ENCODE assay signal across 19 cellular contexts in the genomic region with DNA sequence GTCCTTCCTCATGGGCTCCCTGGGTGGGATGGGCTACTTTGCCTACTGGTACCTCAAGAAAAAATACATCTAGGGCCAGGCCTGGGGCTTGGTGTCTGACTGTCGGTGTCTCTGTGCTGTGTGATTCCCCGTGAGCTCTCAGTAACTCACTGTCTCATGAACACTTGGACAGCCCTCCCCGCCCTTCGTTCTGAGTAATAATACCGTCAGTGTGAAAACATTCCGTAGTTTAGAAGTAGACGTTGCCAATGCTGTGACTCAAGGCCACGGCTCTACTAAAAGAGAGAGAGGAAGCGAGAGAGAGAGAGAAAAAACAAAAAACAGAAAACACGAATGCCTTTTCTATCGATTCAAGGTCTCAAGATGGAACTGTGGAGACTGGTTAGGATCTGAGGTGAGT. TPM values are rescaled to one million over a fixed set of nuclear protein-coding genes. Genes with fewer than 3 reads are reported as not detected.
DNase-seq lines count a peak whose midpoint lies in the region; ATAC-seq and TF ChIP-seq lines count a peak whose summit lies in the region.
"Had no signal": no experiment of that assay in that cellular context is flagged by ENCODE, and none has a peak within 500 bp of the region (broad histone marks: within the 10 kb centered on the region; RNA-seq: fewer than 3 reads in every experiment).

No MANE protein-coding gene starts in this region.

- H3K4me3 ChIP-seq in IMR-90 (ENCODE audit: insufficient read depth, low read depth, low read length) (no peak overlapping the region), mesenchymal stem cell (ENCODE audit: insufficient read depth in 1 of 2, low read depth in 1 of 2, low read length in 2 of 2) (peak overlapping the region in 1 of 2 experiments; percentile 47)

- H2AFZ ChIP-seq in IMR-90 (replicated peaks; ENCODE audit: low read length, poor library complexity) (no peak overlapping the region), mesenchymal stem cell (ENCODE audit: low read depth, low read length) (no peak overlapping the region)

- H3K4me2 ChIP-seq in IMR-90 (ENCODE audit: low read depth, low read length): no peak overlapping the region
- H3K4me2 ChIP-seq in mesenchymal stem cell (ENCODE audit: low read length, poor library complexity, severe bottlenecking): no peak overlapping the region

- no TSS peak for BruUV-seq in IMR-90 (replicated peaks; lab: Mats Ljungman, UMichigan)

- H3K9ac ChIP-seq in IMR-90 (ENCODE audit: low read depth, low read length) (no peak overlapping the region), mesenchymal stem cell (ENCODE audit: low read length) (peak overlapping the region; percentile 79)

- H3K4me1 ChIP-seq in IMR-90 (ENCODE audit: control insufficient read depth, insufficient read depth, low read length) (peaks cover 4% of the 10 kb centered on the region), mesenchymal stem cell (ENCODE audit: control insufficient read depth, insufficient read depth, low read depth, low read length) (peaks cover 4% of the 10 kb centered on the region)

- H3K79me1 ChIP-seq in IMR-90 (ENCODE audit: low read depth in 1 of 2, low read length in 2 of 2) (no peaks in the 10 kb centered on the region), mesenchymal stem cell (replicated peaks; ENCODE audit: low read length, poor library complexity, severe bottlenecking) (no peaks in the 10 kb centered on the region)

- no peak overlapping the region for H3K27ac ChIP-seq in IMR-90 (ENCODE audit: insufficient read depth, low read length)
- H3K27ac ChIP-seq in mesenchymal stem cell (ENCODE audit: low read length, poor library complexity, severe bottlenecking): no peak overlapping the region

- TF ChIP-seq CTCF in IMR-90 (conservative IDR thresholded peaks at IDR 0.05; ENCODE audit: low read depth, low read length): no peak

- TF ChIP-seq POLR2A in IMR-90 (IDR thresholded peaks at IDR 0.05; ENCODE audit: low read depth, low read length): no peak

- H3K4ac ChIP-seq in IMR-90 (ENCODE audit: low read depth, low read length): no peak overlapping the region
- H3K4ac ChIP-seq in mesenchymal stem cell (ENCODE audit: low read depth in 1 of 2, low read length in 2 of 2): no peak overlapping the region

- POLR2A ChIA-PET in IMR-90 (lab: Charles Lee; ENCODE audit: unreplicated experiment): no interaction called here

- dilution Hi-C loops in IMR-90 (cut with HindIII; ENCODE audit: low sequenced_read_pairs, unreplicated experiment): no loop called here

- ATAC-seq in IMR-90 (ENCODE audit: low read depth) (peak; percentile 79), GM18873 (IDR thresholded peaks at IDR 0.05; ENCODE audit: low FRiP score, unreplicated experiment) (no peak)
- ATAC-seq: stimulated activated naive B cell treated with anti-CD40 and anti-IgM and Interleukin-4, amounts not matched to agents 10 μg/mL and 1 μg/mL and 100 μg/mL, for 72 hours had no signal

- no peak overlapping the region for H2BK15ac ChIP-seq in IMR-90 (ENCODE audit: low read depth, low read length)
- H2BK15ac ChIP-seq in mesenchymal stem cell (ENCODE audit: low read depth, poor library complexity, severe bottlenecking): no peak overlapping the region

- no peaks in the 10 kb centered on the region for H4K20me1 ChIP-seq in IMR-90 (ENCODE audit: insufficient read depth, low read length)

- CTCF ChIA-PET in IMR-90 (lab: Yijun Ruan, JAX): no interaction called here

- no peaks in the 10 kb centered on the region for H3K9me3 ChIP-seq in IMR-90 (ENCODE audit: control insufficient read depth, insufficient read depth, low read length)
- H3K9me3 ChIP-seq in mesenchymal stem cell (ENCODE audit: control insufficient read depth, low read length): no peaks in the 10 kb centered on the region

- H4K8ac ChIP-seq in IMR-90 (ENCODE audit: low read depth in 2 of 2, low read length in 2 of 2): no peak overlapping the region
- H4K8ac ChIP-seq in mesenchymal stem cell (ENCODE audit: low read length): no peak overlapping the region

- H3K27me3 ChIP-seq in IMR-90 (ENCODE audit: control insufficient read depth, insufficient read depth, low read length) (peaks cover 4% of the 10 kb centered on the region), mesenchymal stem cell (ENCODE audit: control insufficient read depth in 1 of 2, insufficient read depth in 1 of 2, low read length in 2 of 2) (peaks cover 0 to 17% of the 10 kb centered on the region in 2 experiments)

- no peak overlapping the region for H2AK5ac ChIP-seq in IMR-90 (ENCODE audit: low read depth, low read length)
- no peak overlapping the region for H2AK5ac ChIP-seq in mesenchymal stem cell (ENCODE audit: low read length, severe bottlenecking)

- H2BK120ac ChIP-seq in IMR-90 (ENCODE audit: low read depth, low read length) (no peak overlapping the region), mesenchymal stem cell (ENCODE audit: low read depth, low read length) (no peak overlapping the region)

- TF ChIP-seq RAD21 in IMR-90 (IDR thresholded peaks at IDR 0.05; ENCODE audit: low read length): no peak

- H3K14ac ChIP-seq in IMR-90 (replicated peaks; ENCODE audit: low read depth, low read length) (no peak overlapping the region), mesenchymal stem cell (ENCODE audit: low read length in 2 of 2) (no peak overlapping the region)

- H2BK5ac ChIP-seq in IMR-90 (ENCODE audit: low read depth, low read length, poor library complexity, severe bottlenecking) (no peak overlapping the region), mesenchymal stem cell (ENCODE audit: low read depth, low read length, poor library complexity, severe bottlenecking) (no peak overlapping the region)

- DNase-seq in Ammon's horn (ENCODE audit: low spot score): peak; percentile 24
- peak; percentile 79 for DNase-seq in IMR-90
- DNase-seq in astrocyte of the hippocampus (ENCODE audit: low read depth, low spot score): peak; percentile 80
- DNase-seq in mesenchymal stem cell: no peak
- no peak for DNase-seq in GF-D8 (lab: John Stamatoyannopoulos, UW)
- no peak for DNase-seq in ecto neural progenitor cell (ENCODE audit: low spot score)
- no peak for DNase-seq in mesenteric fat pad (ENCODE audit: low spot score)
- DNase-seq: activated naive CD4-positive, alpha-beta T cell treated with anti-CD3 and anti-CD28 coated beads, Interleukin-2, amount 10 ng/mL, durations not matched to agents 7 days and 5 days; islet precursor cell; NCI-H526; SHP77; stimulated activated CD4-positive, alpha-beta T cell treated with anti-CD3 and anti-CD28 coated beads, Interleukin-4, amount 100 ng/mL, for 24 hours; stimulated activated naive B cell treated with anti-CD40 and anti-IgM and Interleukin-4, amounts not matched to agents 10 μg/mL and 1 μg/mL and 100 μg/mL, for 72 hours had no signal

- H4K91ac ChIP-seq in IMR-90 (ENCODE audit: insufficient read depth, low read depth, low read length) (no peak overlapping the region), mesenchymal stem cell (ENCODE audit: low read length) (no peak overlapping the region)

- no peak overlapping the region for H2BK12ac ChIP-seq in mesenchymal stem cell (ENCODE audit: low read length in 2 of 2)

- no peak overlapping the region for H4K5ac ChIP-seq in IMR-90 (ENCODE audit: low read depth, low read length)

- H3K18ac ChIP-seq in IMR-90 (ENCODE audit: low read depth, low read length): no peak overlapping the region
- no peak overlapping the region for H3K18ac ChIP-seq in mesenchymal stem cell (ENCODE audit: low read depth in 1 of 2, low read length in 2 of 2)

- no peak overlapping the region for H2BK20ac ChIP-seq in IMR-90 (ENCODE audit: low read depth, low read length)

- in situ Hi-C loops in IMR-90 (cut with MboI; ENCODE audit: low sequenced_read_pairs): no loop called here

- H3K23ac ChIP-seq in IMR-90 (ENCODE audit: low read depth, low read length) (no peak overlapping the region), mesenchymal stem cell (ENCODE audit: low read length in 2 of 2) (no peak overlapping the region)

- H3K9me1 ChIP-seq in IMR-90 (ENCODE audit: insufficient read depth, low read length): no peaks in the 10 kb centered on the region

- intact Hi-C loops in IMR-90 (cut with micrococcal nuclease): no loop called here

- 100% methylated on average over 1 of the region's 11 CpGs; no CpG with 5 or more reads in 1 of the 2 experiments for WGBS in IMR-90 (ENCODE audit: extremely low coverage in 2 of 2, insufficient read length in 1 of 2), 2 experiments
- 78% methylated on average over 11 of the region's 11 CpGs for WGBS in mesenchymal stem cell

- H3K36me3 ChIP-seq in IMR-90 (ENCODE audit: control insufficient read depth, insufficient read depth, low read length) (no peaks in the 10 kb centered on the region), mesenchymal stem cell (ENCODE audit: control insufficient read depth in 1 of 2, insufficient read depth in 2 of 2, low read depth in 1 of 2, low read length in 2 of 2) (no peaks in the 10 kb centered on the region)

- H2AK9ac ChIP-seq in IMR-90 (replicated peaks; ENCODE audit: low read depth, low read length, poor library complexity): peak overlapping the region; percentile 20

- no peak overlapping the region for H3K56ac ChIP-seq in IMR-90 (ENCODE audit: extremely low read depth, insufficient read depth, low read length)

TF ChIP-seq in IMR-90, 13 proteins besides CTCF, POLR2A, EP300 and RAD21 (continues in another document):
- peak; percentile 46; the same call in 1 of the 2 replicates for TF ChIP-seq FOS (IDR thresholded peaks at IDR 0.05; ENCODE audit: low read depth, low read length)

RNA-seq across cellular contexts. Expression of a gene that starts 31.8 kb away (rescaled TPM):
- total RNA-seq in IMR-90 (2012; rRNA removed): 6.5 and 7.2 TPM in 2 replicates
- polyA plus RNA-seq in IMR-90 (2012; rRNA removed): 3.3 and 3.4 TPM in 2 replicates
- 1.9 and 2.1 TPM in 2 replicates for polyA plus RNA-seq in IMR-90 (2012; cell fraction: cytosol; rRNA removed)
- 1.6 and 3.2 TPM in 2 replicates for polyA plus RNA-seq in IMR-90 (2012; cell fraction: nucleus; rRNA removed; ENCODE audit: low replicate concordance)
- 4.0 TPM for polyA plus RNA-seq in mesenchymal stem cell (2013, experiment 1 of 2)
- 4.0 TPM for polyA plus RNA-seq in mesenchymal stem cell (2013, experiment 2 of 2)
- 28.5 TPM for total RNA-seq in mesenteric fat pad

RNA-seq across cellular contexts. Expression of a gene that starts 32.1 kb away (rescaled TPM):
- total RNA-seq in IMR-90 (2012; rRNA removed) (not detected in 2 replicates), mesenteric fat pad (not detected)
- polyA plus RNA-seq in IMR-90 (2012; rRNA removed): not detected in 2 replicates
- polyA plus RNA-seq in IMR-90 (2012; cell fraction: cytosol; rRNA removed): not detected in 2 replicates
- not detected in 2 replicates for polyA plus RNA-seq in IMR-90 (2012; cell fraction: nucleus; rRNA removed; ENCODE audit: low replicate concordance)
- not detected for polyA plus RNA-seq in mesenchymal stem cell (2013, experiment 1 of 2)
- polyA plus RNA-seq in mesenchymal stem cell (2013, experiment 2 of 2): 0.05 TPM
- total RNA-seq: mucosa of gallbladder had no signal
- polyA plus RNA-seq: CD14-positive monocyte, esophagus, IgD-negative memory B cell had no signal

RNA-seq across cellular contexts. Expression of a gene that starts 57.6 kb away (rescaled TPM):
- total RNA-seq in IMR-90 (2012; rRNA removed) (not detected in 2 replicates), mesenteric fat pad (not detected)
- polyA plus RNA-seq in IMR-90 (2012; rRNA removed): not detected in 2 replicates
- not detected in 2 replicates for polyA plus RNA-seq in IMR-90 (2012; cell fraction: cytosol; rRNA removed)
- polyA plus RNA-seq in IMR-90 (2012; cell fraction: nucleus; rRNA removed; ENCODE audit: low replicate concordance): not detected in 2 replicates
- not detected for polyA plus RNA-seq in mesenchymal stem cell (2013, experiment 1 of 2)
- not detected for polyA plus RNA-seq in mesenchymal stem cell (2013, experiment 2 of 2)
- total RNA-seq: cerebellum, mucosa of gallbladder had no signal
- polyA plus RNA-seq: CD14-positive monocyte, esophagus, IgD-negative memory B cell had no signal

Comparison
In these comparisons a context has a peak if more than half of its experiments do, and no peak if none do; other contexts are left out.
1. DNase-seq: peak in Ammon's horn (single experiment), IMR-90 (single experiment) and astrocyte of the hippocampus (single experiment); none in mesenchymal stem cell (single experiment), GF-D8 (single experiment), ecto neural progenitor cell (single experiment) and mesenteric fat pad (single experiment).